ENCODE assay signal across 22 cellular contexts in the genomic region with DNA sequence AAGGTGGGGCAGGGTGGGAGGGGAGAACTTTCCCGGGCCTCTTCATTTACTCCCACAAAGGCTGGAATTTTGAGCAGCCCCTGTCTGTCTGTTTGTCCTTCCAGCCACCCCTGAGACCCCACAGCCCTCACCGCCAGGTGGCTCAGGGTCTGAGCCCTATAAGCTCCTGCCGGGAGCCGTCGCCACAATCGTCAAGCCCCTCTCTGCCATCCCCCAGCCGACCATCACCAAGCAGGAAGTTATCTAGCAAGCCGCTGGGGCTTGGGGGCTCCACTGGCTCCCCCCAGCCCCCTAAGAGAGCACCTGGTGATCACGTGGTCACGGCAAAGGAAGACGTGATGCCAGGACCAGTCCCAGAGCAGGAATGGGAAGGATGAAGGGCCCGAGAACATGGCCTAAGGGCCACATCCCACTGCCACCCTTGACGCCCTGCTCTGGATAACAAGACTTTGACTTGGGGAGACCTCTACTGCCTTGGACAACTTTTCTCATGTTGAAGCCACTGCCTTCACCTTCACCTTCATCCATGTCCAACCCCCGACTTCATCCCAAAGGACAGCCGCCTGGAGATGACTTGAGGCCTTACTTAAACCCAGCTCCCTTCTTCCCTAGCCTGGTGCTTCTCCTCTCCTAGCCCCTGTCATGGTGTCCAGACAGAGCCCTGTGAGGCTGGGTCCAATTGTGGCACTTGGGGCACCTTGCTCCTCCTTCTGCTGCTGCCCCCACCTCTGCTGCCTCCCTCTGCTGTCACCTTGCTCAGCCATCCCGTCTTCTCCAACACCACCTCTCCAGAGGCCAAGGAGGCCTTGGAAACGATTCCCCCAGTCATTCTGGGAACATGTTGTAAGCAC.
"Had no signal": no experiment of that assay in that cellular context is flagged by ENCODE, and none has a peak within 500 bp of the region (broad histone marks: within the 10 kb centered on the region; RNA-seq: fewer than 3 reads in every experiment).

No MANE protein-coding gene starts in this region.

- H2AFZ ChIP-seq: parathyroid adenoma had no signal

- H3K9me3 ChIP-seq: heart left ventricle, left ventricle myocardium inferior, mucosa of descending colon, psoas muscle, spleen, suprapubic skin, thoracic aorta, tibial artery, upper lobe of right lung, uterus had no signal

- H3K4me3 ChIP-seq: heart left ventricle, left ventricle myocardium inferior, lung, mucosa of descending colon, psoas muscle, skin epidermis, spleen, suprapubic skin, thoracic aorta, tibial artery, upper lobe of right lung, uterus had no signal

- ATAC-seq: heart left ventricle; mucosa of descending colon; naive thymus-derived CD8-positive, alpha-beta T cell; psoas muscle; sciatic nerve; stimulated activated effector memory CD8-positive, alpha-beta T cell treated with anti-CD3 and anti-CD28 coated beads, Interleukin-12 subunit alpha, Interleukin-12 subunit beta, amount 100 ng/mL, for 72 hours; upper lobe of right lung had no signal

- H3K4me1 ChIP-seq: heart left ventricle, left ventricle myocardium inferior, parathyroid adenoma, psoas muscle, spleen, suprapubic skin, tibial artery, upper lobe of right lung, uterus had no signal

- H3K79me2 ChIP-seq: parathyroid adenoma had no signal

- H3K9ac ChIP-seq: parathyroid adenoma had no signal

- H3K36me3 ChIP-seq: heart left ventricle, left ventricle myocardium inferior, spleen, suprapubic skin, thoracic aorta, tibial artery, upper lobe of right lung, uterus had no signal

- H3K27ac ChIP-seq: heart left ventricle, left ventricle myocardium inferior, parathyroid adenoma, psoas muscle, skin epidermis, spleen, suprapubic skin, thoracic aorta, tibial artery, upper lobe of right lung, uterus had no signal

- DNase-seq: islet precursor cell; left ventricle myocardium inferior; mesendoderm; midbrain; mucosa of descending colon; naive thymus-derived CD8-positive, alpha-beta T cell; nephron progenitor cell; psoas muscle; spleen; stimulated activated CD4-positive, alpha-beta T cell treated with anti-CD3 and anti-CD28 coated beads, Interleukin-4, amount 100 ng/mL, for 24 hours; stimulated activated naive CD4-positive, alpha-beta T cell; tibial artery; upper lobe of right lung; uterus had no signal
